In the genomic region with DNA sequence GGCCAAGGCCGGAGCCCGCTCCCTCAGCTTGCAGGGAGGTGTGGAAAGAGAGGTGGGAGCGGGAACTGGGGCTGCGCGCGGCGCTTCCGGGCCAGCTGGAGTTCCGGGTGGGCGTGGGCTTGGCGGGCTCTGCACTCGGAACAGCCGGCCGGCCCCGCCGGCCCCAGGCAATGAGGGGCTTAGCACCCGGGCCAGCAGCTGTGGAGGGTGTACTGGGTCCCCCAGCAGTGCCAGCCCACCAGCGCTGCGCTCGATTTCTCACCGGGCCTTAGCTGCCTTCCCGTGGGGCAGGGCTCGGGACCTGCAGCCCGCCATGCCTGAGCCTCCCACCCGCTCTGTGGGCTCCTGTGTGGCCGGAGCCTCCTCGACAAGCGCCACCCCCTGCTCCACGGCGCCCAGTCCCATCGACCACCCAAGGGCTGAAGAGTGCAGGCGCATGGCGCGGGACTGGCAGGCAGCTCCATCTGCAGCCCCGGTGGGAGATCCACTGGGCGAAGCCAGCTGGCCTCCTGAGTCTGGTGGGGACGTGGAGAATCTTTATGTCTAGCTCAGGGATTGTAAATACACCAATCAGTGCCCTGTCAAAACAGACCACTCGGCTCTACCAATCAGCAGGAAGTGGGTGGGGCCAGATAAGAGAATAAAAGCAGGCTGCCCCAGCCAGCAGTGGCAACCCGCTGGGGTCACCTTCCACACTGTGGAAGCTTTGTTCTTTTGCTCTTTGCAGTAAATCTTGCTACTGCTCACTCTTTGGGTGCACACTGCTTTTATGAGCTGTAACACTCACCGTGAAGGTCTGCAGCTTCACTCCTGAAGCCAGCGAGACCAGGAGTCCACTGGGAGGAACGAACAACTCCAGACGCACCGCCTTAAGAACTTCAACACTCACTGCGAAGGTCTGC, we compare ENCODE assay signal across 5 cellular contexts. TPM values are rescaled to one million over a fixed set of nuclear protein-coding genes. Genes with fewer than 3 reads are reported as not detected.
"Had no signal": no experiment of that assay in that cellular context is flagged by ENCODE, and none has a peak within 500 bp of the region (broad histone marks: within the 10 kb centered on the region; RNA-seq: fewer than 3 reads in every experiment).

No MANE protein-coding gene starts in this region.

RNA-seq across cellular contexts. Expression of a gene that starts 34.9 kb away (rescaled TPM):
- total RNA-seq: dermis blood vessel endothelial cell, endothelial cell of umbilical vein, epithelial cell of proximal tubule, fibroblast of lung had no signal
- polyA plus RNA-seq: endothelial cell of umbilical vein, immature natural killer cell had no signal
